Comparison of ENCODE assay signal across 5 cellular contexts in the genomic region with DNA sequence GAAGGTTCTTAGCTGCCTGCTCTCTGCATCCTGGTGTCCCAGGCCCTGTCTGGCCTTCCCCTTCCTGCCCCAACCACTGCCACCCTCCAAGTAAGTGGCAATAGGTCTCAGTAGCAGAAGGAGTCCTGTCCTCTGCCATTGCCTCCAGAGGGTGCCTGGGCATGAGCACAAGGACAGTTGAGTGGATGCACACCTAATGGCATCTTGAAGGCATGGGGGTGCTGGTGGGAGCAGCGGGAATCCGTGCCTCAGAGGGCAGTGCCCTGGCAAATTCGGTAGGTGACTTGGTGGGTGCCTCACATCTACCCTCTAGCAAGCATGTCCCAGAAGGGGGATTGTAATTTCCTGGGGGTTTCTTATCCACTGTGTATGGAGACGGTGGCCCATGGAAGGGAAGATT.
DNase-seq lines count a peak whose midpoint lies in the region; ATAC-seq, FAIRE-seq and TF ChIP-seq lines count a peak whose summit lies in the region.
"Not testable (repeated sequence)": the region's sequence is repeated elsewhere in the genome, so short reads cannot be mapped to it uniquely, and the experiment has no call there.

No MANE protein-coding gene starts in this region.

- not testable (repeated sequence) for DNase-seq in GM12891 (ENCODE audit: insufficient read length, low spot score); bronchial epithelial cell (ENCODE audit: low read depth)
- peak; percentile 1 for DNase-seq in Right ventricle myocardium inferior (ENCODE audit: missing footprints)
- peak; percentile 58 for DNase-seq in kidney
- peak; percentile 29 for DNase-seq in posterior vena cava (ENCODE audit: low spot score)

- intact Hi-C loops in Right ventricle myocardium inferior (cut with DNase I); kidney (cut with DNase I); posterior vena cava (cut with DNase I): not testable (repeated sequence)

- H3K27me3 ChIP-seq in bronchial epithelial cell (ENCODE audit: control insufficient read depth, insufficient read depth, low read length) = not testable (repeated sequence)

- not testable (repeated sequence) for TF ChIP-seq POLR2A in GM12891 (IDR thresholded peaks at IDR 0.05; ENCODE audit: low read depth, low read length)

- peak; percentile 54 for FAIRE-seq in GM12891 (lab: Jason Lieb, UNC)
- peak; percentile 96 for FAIRE-seq in bronchial epithelial cell (lab: Jason Lieb, UNC)
- FAIRE-seq in kidney (lab: Jason Lieb, UNC) = not testable (repeated sequence)

- not testable (repeated sequence) for TF ChIP-seq CTCF in bronchial epithelial cell (IDR thresholded peaks at IDR 0.05; ENCODE audit: insufficient read depth, low read length, severe bottlenecking); kidney (IDR thresholded peaks at IDR 0.05; ENCODE audit: borderline replicate concordance, extremely low read depth, insufficient read depth)

- not testable (repeated sequence) for H3K27ac ChIP-seq in kidney (ENCODE audit: low read depth in 2 of 2, low read length in 2 of 2)

- ATAC-seq in Right ventricle myocardium inferior = not testable (repeated sequence)

- not testable (repeated sequence) for H3K36me3 ChIP-seq in bronchial epithelial cell (ENCODE audit: control insufficient read depth, insufficient read depth, low read length); kidney (ENCODE audit: control insufficient read depth in 1 of 2, insufficient read depth in 2 of 2, low read length in 2 of 2)

- not testable (repeated sequence) for H3K4me1 ChIP-seq in kidney (ENCODE audit: control insufficient read depth in 1 of 2, insufficient read depth in 1 of 2, low read depth in 1 of 2, low read length in 2 of 2)

- not testable (repeated sequence) for H3K4me3 ChIP-seq in bronchial epithelial cell (ENCODE audit: low read depth, low read length); kidney (ENCODE audit: low read length in 2 of 2)

- H3K9me3 ChIP-seq in kidney (ENCODE audit: control insufficient read depth in 1 of 2, low read length in 2 of 2) = not testable (repeated sequence)

- not testable (repeated sequence) for H3K9ac ChIP-seq in kidney (ENCODE audit: low read length in 2 of 2)
